ENCODE assay signal across 22 cellular contexts in the genomic region with DNA sequence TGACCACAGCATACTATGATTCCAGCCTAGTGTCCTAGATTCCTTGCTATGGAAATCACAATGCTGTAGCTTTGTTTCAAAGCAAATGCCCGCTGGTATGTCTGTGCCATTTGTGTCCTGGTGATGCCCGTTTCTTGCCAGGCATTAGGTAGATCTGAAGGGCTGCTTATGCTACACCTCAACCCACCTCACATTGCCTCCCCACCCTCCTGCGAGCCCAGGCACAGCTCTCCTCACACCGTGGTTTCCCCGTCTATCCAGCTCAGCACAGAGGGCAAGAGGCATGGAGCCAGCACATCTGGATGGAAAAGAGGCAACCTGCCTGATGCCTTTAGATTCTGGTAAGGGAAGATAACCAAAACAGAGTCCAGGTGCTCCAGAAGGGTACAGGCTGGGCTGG.
"Had no signal": no experiment of that assay in that cellular context is flagged by ENCODE, and none has a peak within 500 bp of the region (broad histone marks: within the 10 kb centered on the region; RNA-seq: fewer than 3 reads in every experiment).

No MANE protein-coding gene starts in this region.

- DNase-seq: colonic mucosa; dermis blood vessel endothelial cell; dorsolateral prefrontal cortex; effector CD4-positive, alpha-beta T cell; effector memory CD4-positive, alpha-beta T cell; foreskin keratinocyte; heart left ventricle; hypothalamus; immature natural killer cell; islet precursor cell; kidney; kidney glomerular epithelial cell; left colon; left ventricle myocardium superior; lower lobe of right lung; mesenchymal stem cell; mucosa of descending colon; naive thymus-derived CD4-positive, alpha-beta T cell had no signal

- H3K9me3 ChIP-seq: colonic mucosa, esophagus muscularis mucosa, gastroesophageal sphincter, lower lobe of right lung, mucosa of descending colon had no signal

- H3K27ac ChIP-seq: colonic mucosa, dorsolateral prefrontal cortex, esophagus muscularis mucosa, foreskin keratinocyte, gastroesophageal sphincter, heart left ventricle, hepatocyte, lower lobe of right lung had no signal

- H3K4me1 ChIP-seq: colonic mucosa, esophagus muscularis mucosa, foreskin keratinocyte, gastroesophageal sphincter, heart left ventricle, lower lobe of right lung had no signal

- H3K4me1 Mint-ChIP-seq: immature natural killer cell; naive thymus-derived CD4-positive, alpha-beta T cell had no signal

- H3K36me3 ChIP-seq: colonic mucosa, esophagus muscularis mucosa, gastroesophageal sphincter, heart left ventricle, lower lobe of right lung had no signal

- H3K9me3 Mint-ChIP-seq: mesothelial cell of epicardium had no signal

- H3K27ac Mint-ChIP-seq: immature natural killer cell; mesothelial cell of epicardium; naive thymus-derived CD4-positive, alpha-beta T cell had no signal

- H3K36me3 Mint-ChIP-seq: immature natural killer cell; mesothelial cell of epicardium; naive thymus-derived CD4-positive, alpha-beta T cell had no signal

- H3K4me3 Mint-ChIP-seq: immature natural killer cell; mesothelial cell of epicardium; naive thymus-derived CD4-positive, alpha-beta T cell had no signal

- H3K27me3 ChIP-seq: colonic mucosa, esophagus muscularis mucosa, foreskin keratinocyte had no signal

- H3K4me3 ChIP-seq: colonic mucosa, dorsolateral prefrontal cortex, esophagus muscularis mucosa, gastroesophageal sphincter, heart left ventricle, hepatocyte, lower lobe of right lung, mucosa of descending colon had no signal
